In the genomic region with DNA sequence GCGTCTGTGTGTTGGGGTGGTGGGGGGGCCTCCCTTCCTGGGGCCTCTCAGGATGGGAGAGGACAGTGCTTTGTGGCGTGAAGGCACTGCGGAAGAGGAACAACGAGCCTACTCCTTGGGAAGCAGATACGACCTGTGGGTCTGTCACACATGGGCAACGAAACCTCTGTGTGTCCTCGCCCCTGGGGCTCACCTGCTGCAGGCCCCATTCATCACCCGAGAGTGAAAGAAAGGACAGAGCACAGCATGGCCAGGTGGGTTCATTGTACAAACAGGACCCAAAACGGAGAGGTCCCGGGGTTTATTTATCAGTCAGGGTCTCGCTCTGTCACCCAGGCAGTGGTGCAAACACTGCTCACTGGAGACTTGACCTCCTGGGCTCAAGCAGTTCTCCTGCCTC, we compare ENCODE assay signal across 16 cellular contexts.
"Had no signal": no experiment of that assay in that cellular context is flagged by ENCODE, and none has a peak within 500 bp of the region (broad histone marks: within the 10 kb centered on the region; RNA-seq: fewer than 3 reads in every experiment).

No MANE protein-coding gene starts in this region.

- H3K36me3 Mint-ChIP-seq: activated naive CD8-positive, alpha-beta T cell treated with anti-CD3 and anti-CD28 coated beads, Interleukin-2, amount 10 ng/mL, durations not matched to agents 7 days and 5 days; brain; naive thymus-derived CD8-positive, alpha-beta T cell had no signal

- H3K9me3 Mint-ChIP-seq: activated naive CD8-positive, alpha-beta T cell treated with anti-CD3 and anti-CD28 coated beads, Interleukin-2, amount 10 ng/mL, durations not matched to agents 7 days and 5 days; naive thymus-derived CD8-positive, alpha-beta T cell; stimulated activated naive CD8-positive, alpha-beta T cell treated with anti-CD3 and anti-CD28 coated beads, Interleukin-15, amount 100 ng/mL, for 72 hours had no signal

- ATAC-seq: esophagus mucosa; left lobe of liver; naive thymus-derived CD8-positive, alpha-beta T cell had no signal

- H3K27ac ChIP-seq: colonic mucosa, upper lobe of left lung had no signal

- DNase-seq: activated CD4-positive, CD25-positive, alpha-beta regulatory T cell treated with anti-CD3 and anti-CD28 coated beads, Interleukin-2, amount 50 U/mL, for 72 hours; activated naive CD4-positive, alpha-beta T cell; activated naive CD8-positive, alpha-beta T cell treated with anti-CD3 and anti-CD28 coated beads, Interleukin-2, amount 10 ng/mL, durations not matched to agents 7 days and 5 days; activated T-cell treated with anti-CD3 and anti-CD28 coated beads for 4 hours; central memory CD4-positive, alpha-beta T cell; colonic mucosa; naive thymus-derived CD8-positive, alpha-beta T cell; nucleus accumbens; posterior cingulate gyrus; stimulated activated naive CD8-positive, alpha-beta T cell treated with anti-CD3 and anti-CD28 coated beads, Interleukin-15, amount 100 ng/mL, for 72 hours; T1000; upper lobe of left lung had no signal

- H3K4me3 Mint-ChIP-seq: activated naive CD8-positive, alpha-beta T cell treated with anti-CD3 and anti-CD28 coated beads, Interleukin-2, amount 10 ng/mL, durations not matched to agents 7 days and 5 days; brain; naive thymus-derived CD8-positive, alpha-beta T cell; stimulated activated naive CD8-positive, alpha-beta T cell treated with anti-CD3 and anti-CD28 coated beads, Interleukin-15, amount 100 ng/mL, for 72 hours had no signal

- H3K4me3 ChIP-seq: colonic mucosa, smooth muscle cell, upper lobe of left lung had no signal

- H3K27ac Mint-ChIP-seq: activated naive CD8-positive, alpha-beta T cell treated with anti-CD3 and anti-CD28 coated beads, Interleukin-2, amount 10 ng/mL, durations not matched to agents 7 days and 5 days; naive thymus-derived CD8-positive, alpha-beta T cell; stimulated activated naive CD8-positive, alpha-beta T cell treated with anti-CD3 and anti-CD28 coated beads, Interleukin-15, amount 100 ng/mL, for 72 hours had no signal

- H3K27me3 Mint-ChIP-seq: activated naive CD8-positive, alpha-beta T cell treated with anti-CD3 and anti-CD28 coated beads, Interleukin-2, amount 10 ng/mL, durations not matched to agents 7 days and 5 days; brain had no signal

- H3K36me3 ChIP-seq: colonic mucosa, upper lobe of left lung had no signal

- H3K9me3 ChIP-seq: colonic mucosa, upper lobe of left lung had no signal

- H3K4me1 ChIP-seq: colonic mucosa had no signal

- H3K27me3 ChIP-seq: colonic mucosa, upper lobe of left lung had no signal
